Comparison of ENCODE assay signal across 12 cellular contexts in the genomic region with DNA sequence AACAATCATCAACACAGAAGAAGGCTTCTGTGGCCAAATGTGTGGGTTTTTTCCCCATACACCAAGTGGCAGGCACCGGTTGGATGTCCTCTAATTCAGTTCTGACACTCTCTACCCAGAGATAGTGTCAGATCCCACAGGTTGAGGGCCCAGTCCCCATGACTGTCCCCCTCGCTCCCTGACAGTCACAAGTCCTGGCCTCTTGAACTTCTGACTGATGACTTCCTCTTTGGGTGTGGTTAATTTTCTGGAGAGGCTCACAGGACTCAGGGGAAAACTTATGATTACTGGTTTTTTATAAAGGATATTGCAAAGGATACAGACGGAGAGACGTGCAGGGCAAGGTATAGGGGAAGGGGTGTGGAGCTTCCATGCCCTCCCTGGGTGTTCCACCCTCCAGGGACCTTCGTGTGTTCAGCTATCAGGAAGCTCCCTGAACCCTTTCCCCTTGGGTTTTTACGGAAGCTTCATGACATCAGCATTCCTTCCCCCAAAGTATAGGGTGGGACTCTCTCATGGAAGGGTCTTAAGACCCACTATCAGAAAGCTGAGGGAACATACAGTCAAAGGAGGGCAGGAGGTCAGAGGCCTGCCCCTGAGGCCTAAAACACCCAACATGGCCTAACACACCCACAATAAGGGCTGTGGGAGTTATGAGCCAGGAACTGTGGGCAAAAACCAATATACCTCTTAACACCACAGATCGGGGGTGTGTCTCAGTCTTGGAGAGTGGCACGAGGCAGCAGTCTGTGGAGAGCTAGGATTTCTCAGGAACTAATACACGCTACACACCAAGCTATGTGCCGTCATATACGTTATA. TPM values are rescaled to one million over a fixed set of nuclear protein-coding genes. Genes with fewer than 3 reads are reported as not detected.
DNase-seq lines count a peak whose midpoint lies in the region; ATAC-seq and TF ChIP-seq lines count a peak whose summit lies in the region.
"Had no signal": no experiment of that assay in that cellular context is flagged by ENCODE, and none has a peak within 500 bp of the region (broad histone marks: within the 10 kb centered on the region; RNA-seq: fewer than 3 reads in every experiment).

No MANE protein-coding gene starts in this region.

- intact Hi-C loops in mucosa of descending colon (cut with DNase I, micrococcal nuclease) (no loop called here), vagina (cut with DNase I) (no loop called here)

- H3K4me3 ChIP-seq in GM23338: no peak overlapping the region
- H3K4me3 ChIP-seq in mucosa of descending colon: no peak overlapping the region
- H3K4me3 ChIP-seq in tibial nerve: no peak overlapping the region
- no peak overlapping the region for H3K4me3 ChIP-seq in vagina
- H3K4me3 ChIP-seq: PC-9 had no signal

- no peaks in the 10 kb centered on the region for H3K9me3 Mint-ChIP-seq in GM23338
- H3K9me3 Mint-ChIP-seq in T-helper 2 cell treated with Interferon-gamma antibody and Interleukin-4, amounts not matched to agents 5 μg/mL and 100 μg/mL, for 36 hours: no peaks in the 10 kb centered on the region

- peaks cover 23% of the 10 kb centered on the region for H3K79me2 ChIP-seq in GM23338 (replicated peaks; ENCODE audit: insufficient read depth)

- peaks cover 4% of the 10 kb centered on the region for H3K27me3 Mint-ChIP-seq in GM23338 (ENCODE audit: insufficient read depth, low read depth, poor library complexity)
- no peaks in the 10 kb centered on the region for H3K27me3 Mint-ChIP-seq in T-helper 2 cell treated with Interferon-gamma antibody and Interleukin-4, amounts not matched to agents 5 μg/mL and 100 μg/mL, for 36 hours (ENCODE audit: low read depth)

- H3K4me3 Mint-ChIP-seq in GM23338: no peak overlapping the region
- no peak overlapping the region for H3K4me3 Mint-ChIP-seq in T-helper 2 cell treated with Interferon-gamma antibody and Interleukin-4, amounts not matched to agents 5 μg/mL and 100 μg/mL, for 36 hours

- H3K4me1 ChIP-seq in GM23338 (ENCODE audit: insufficient read depth): peaks cover 13% of the 10 kb centered on the region
- peaks cover 9% of the 10 kb centered on the region for H3K4me1 ChIP-seq in mucosa of descending colon (ENCODE audit: low read depth)
- peaks cover 0 to 11% (median 0%) of the 10 kb centered on the region in 4 donors for H3K4me1 ChIP-seq in tibial nerve
- no peaks in the 10 kb centered on the region for H3K4me1 ChIP-seq in vagina
- H3K4me1 ChIP-seq: Caco-2 had no signal

- no peak for TF ChIP-seq EP300 in tibial nerve (IDR thresholded peaks at IDR 0.05)

- H3K27ac ChIP-seq in GM23338 (ENCODE audit: low read depth) (no peak overlapping the region), tibial nerve (no peak overlapping the region), vagina (no peak overlapping the region)
- H3K27ac ChIP-seq: PC-9 had no signal

- peak overlapping the region; percentile 19; the same call in 1 of the 2 replicates for H3K27ac Mint-ChIP-seq in GM23338
- peak overlapping the region; percentile 53 for H3K27ac Mint-ChIP-seq in T-helper 2 cell treated with Interferon-gamma antibody and Interleukin-4, amounts not matched to agents 5 μg/mL and 100 μg/mL, for 36 hours

- TF ChIP-seq POLR2A in tibial nerve (IDR thresholded peaks at IDR 0.05) (no peak), vagina (IDR thresholded peaks at IDR 0.05) (no peak)

- H3K36me3 Mint-ChIP-seq in GM23338 (ENCODE audit: low read depth): no peaks in the 10 kb centered on the region
- no peaks in the 10 kb centered on the region for H3K36me3 Mint-ChIP-seq in T-helper 2 cell treated with Interferon-gamma antibody and Interleukin-4, amounts not matched to agents 5 μg/mL and 100 μg/mL, for 36 hours (ENCODE audit: low read depth)

- H3F3A ChIP-seq in GM23338 (replicated peaks; ENCODE audit: low read depth): no peaks in the 10 kb centered on the region

- no peak for TF ChIP-seq CTCF in GM23338 (conservative IDR thresholded peaks at IDR 0.05; ENCODE audit: low read depth in 2 of 2)
- TF ChIP-seq CTCF in mucosa of descending colon (IDR thresholded peaks at IDR 0.05): no peak
- TF ChIP-seq CTCF in tibial nerve (IDR thresholded peaks at IDR 0.05): no peak
- TF ChIP-seq CTCF in vagina (IDR thresholded peaks at IDR 0.05): no peak

- H3K4me2 ChIP-seq in GM23338: no peak overlapping the region
- H3K4me2 ChIP-seq: PC-9 had no signal

- H3K36me3 ChIP-seq in GM23338 (ENCODE audit: insufficient read depth) (no peaks in the 10 kb centered on the region), mucosa of descending colon (ENCODE audit: low read depth) (no peaks in the 10 kb centered on the region), tibial nerve (peaks cover 0 to 3% (median 0%) of the 10 kb centered on the region in 3 donors), vagina (no peaks in the 10 kb centered on the region)

- no peak overlapping the region for H2AFZ ChIP-seq in GM23338
- H2AFZ ChIP-seq: PC-9 had no signal

- H3K9me2 ChIP-seq in GM23338 (ENCODE audit: insufficient read depth): peaks cover 8% of the 10 kb centered on the region; the same call in 1 of the 2 replicates

- no peaks in the 10 kb centered on the region; the same call in 1 of the 2 replicates for H4K20me1 ChIP-seq in GM23338 (replicated peaks; ENCODE audit: insufficient read depth)

- ATAC-seq in GM23338 (no peak), mucosa of descending colon (peak; percentile 27)

- peaks cover 23% of the 10 kb centered on the region for H3K4me1 Mint-ChIP-seq in GM23338
- peaks cover 32% of the 10 kb centered on the region for H3K4me1 Mint-ChIP-seq in T-helper 2 cell treated with Interferon-gamma antibody and Interleukin-4, amounts not matched to agents 5 μg/mL and 100 μg/mL, for 36 hours (ENCODE audit: low read depth)

- no peaks in the 10 kb centered on the region for H3K27me3 ChIP-seq in GM23338 (ENCODE audit: insufficient read depth)
- H3K27me3 ChIP-seq in tibial nerve: no peaks in the 10 kb centered on the region
- H3K27me3 ChIP-seq in vagina: no peaks in the 10 kb centered on the region

- no peaks in the 10 kb centered on the region for H3K9me3 ChIP-seq in mucosa of descending colon
- no peaks in the 10 kb centered on the region for H3K9me3 ChIP-seq in tibial nerve
- no peaks in the 10 kb centered on the region for H3K9me3 ChIP-seq in vagina
- H3K9me3 ChIP-seq: Caco-2 had no signal

- DNase-seq in CD1c-positive myeloid dendritic cell (ENCODE audit: extremely low spot score): peak; percentile 50
- DNase-seq in GM23338 (ENCODE audit: low spot score): no peak
- peak; percentile 10 for DNase-seq in T-helper 2 cell treated with Interferon-gamma antibody and Interleukin-4, amounts not matched to agents 5 μg/mL and 100 μg/mL, for 36 hours (ENCODE audit: low spot score)
- no peak for DNase-seq in mucosa of descending colon
- no peak for DNase-seq in tibial nerve (ENCODE audit: low spot score in 2 of 2)
- no peak for DNase-seq in NCI-H748 treated with DMSO at 0.1 percent for 48 hours (lab: John Stamatoyannopoulos, UW)
- no peak for DNase-seq in vagina (ENCODE audit: extremely low spot score in 2 of 2)
- DNase-seq: activated CD8-positive, alpha-beta memory T cell treated with anti-CD3 and anti-CD28 coated beads, Interleukin-2, amount 50 U/mL, for 48 hours; Caco-2; dermis blood vessel endothelial cell; PC-9; retina had no signal

- 82 to 85% methylated on average over 11 of the region's 11 CpGs for WGBS in tibial nerve, 2 donors

TF ChIP-seq in GM23338, 12 proteins besides CTCF, POLR2A, EP300 and RAD21 (continues in another document):
- TF ChIP-seq ZNF331 (CRISPR knock-in tag; IDR thresholded peaks at IDR 0.05; ENCODE audit: low read depth) (no peak), ZNF114 (CRISPR knock-in tag; IDR thresholded peaks at IDR 0.05) (no peak), JUNB (IDR thresholded peaks at IDR 0.05; ENCODE audit: unreplicated experiment) (no peak), NANOG (IDR thresholded peaks at IDR 0.05; ENCODE audit: borderline replicate concordance) (no peak), EZH2 (IDR thresholded peaks at IDR 0.05; ENCODE audit: low read depth, unreplicated experiment) (no peak), CREB1 (CRISPR knock-in tag; IDR thresholded peaks at IDR 0.05; ENCODE audit: low read depth) (no peak)
- TF ChIP-seq, protein P1, sequence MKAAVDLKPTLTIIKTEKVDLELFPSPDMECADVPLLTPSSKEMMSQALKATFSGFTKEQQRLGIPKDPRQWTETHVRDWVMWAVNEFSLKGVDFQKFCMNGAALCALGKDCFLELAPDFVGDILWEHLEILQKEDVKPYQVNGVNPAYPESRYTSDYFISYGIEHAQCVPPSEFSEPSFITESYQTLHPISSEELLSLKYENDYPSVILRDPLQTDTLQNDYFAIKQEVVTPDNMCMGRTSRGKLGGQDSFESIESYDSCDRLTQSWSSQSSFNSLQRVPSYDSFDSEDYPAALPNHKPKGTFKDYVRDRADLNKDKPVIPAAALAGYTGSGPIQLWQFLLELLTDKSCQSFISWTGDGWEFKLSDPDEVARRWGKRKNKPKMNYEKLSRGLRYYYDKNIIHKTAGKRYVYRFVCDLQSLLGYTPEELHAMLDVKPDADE (IDR thresholded peaks at IDR 0.05): no peak

RNA-seq across cellular contexts. Expression of a gene that starts 33.3 kb away (rescaled TPM):
- 13.2 and 19.0 TPM in 2 replicates for total RNA-seq in GM23338 (2014; rRNA removed; shearing (Covaris generic))
- 5.3 and 7.6 TPM in 2 replicates for polyA plus RNA-seq in GM23338 (2016; fragmentation: Nextera tagmentation; extraction: Ambion mirVana)
- 10 to 100 TPM; 15.2 to 21.6 (median 17.2) TPM for total RNA-seq in mucosa of descending colon
- 10 to 100 TPM; 16.4 to 26.1 (median 21.4) TPM for total RNA-seq in tibial nerve
- 16.5 TPM for total RNA-seq in vagina

RNA-seq across cellular contexts. Expression of a gene that starts 33.9 kb away (rescaled TPM):
- 26.5 and 51.0 TPM in 2 replicates for total RNA-seq in GM23338 (2014; rRNA removed; shearing (Covaris generic))
- 61.6 and 62.0 TPM in 2 replicates for polyA plus RNA-seq in GM23338 (2016; fragmentation: Nextera tagmentation; extraction: Ambion mirVana)
- total RNA-seq in mucosa of descending colon (10 to 100 TPM; 13.6 to 19.8 (median 13.9) TPM), tibial nerve (10 to 100 TPM; 21.8 to 31.0 (median 27.4) TPM), vagina (19.2 TPM)

Comparison
In these comparisons a context has a peak if more than half of its experiments do, and no peak if none do; other contexts are left out.
1. DNase-seq: peak in CD1c-positive myeloid dendritic cell (single experiment) and T-helper 2 cell treated with Interferon-gamma antibody and Interleukin-4, amounts not matched to agents 5 μg/mL and 100 μg/mL, for 36 hours (single experiment); none in GM23338 (single experiment), mucosa of descending colon (0 of 3), tibial nerve (0 of 2), NCI-H748 treated with DMSO at 0.1 percent for 48 hours (single experiment) and vagina (0 of 2).